23 cellular contexts compared by ENCODE assay signal in genomic region chr2:148998831-148999200, GRCh38. TPM values are rescaled to one million over a fixed set of nuclear protein-coding genes. Genes with fewer than 3 reads are reported as not detected.
DNase-seq lines count a peak whose midpoint lies in the region; ATAC-seq and TF ChIP-seq lines count a peak whose summit lies in the region.
"Had no signal": no experiment of that assay in that cellular context is flagged by ENCODE, and none has a peak within 500 bp of the region (broad histone marks: within the 10 kb centered on the region; RNA-seq: fewer than 3 reads in every experiment).

No MANE protein-coding gene starts in this region.

- TF ChIP-seq CTCF in brain (conservative IDR thresholded peaks at IDR 0.05) (no peak), transverse colon (IDR thresholded peaks at IDR 0.05) (no peak)

- H3K36me3 ChIP-seq in HUES6 (ENCODE audit: control insufficient read depth, insufficient read depth, low read length) (peaks cover 68% of the 10 kb centered on the region), iPS-15b (ENCODE audit: control insufficient read depth, insufficient read depth, low read length) (peaks cover 29% of the 10 kb centered on the region), transverse colon (no peaks in the 10 kb centered on the region)
- H3K36me3 ChIP-seq: BE2C had no signal

- WGBS in transverse colon (ENCODE audit: low coverage in 1 of 2), 2 donors = 85 to 92% methylated on average over 4 of the region's 4 CpGs

- H3K4me3 ChIP-seq in HUES6 (ENCODE audit: low read depth, low read length) (0 out of 2 replicates have a peak overlapping the region, but pooled peaks have one; percentile 25), iPS-15b (ENCODE audit: low read depth, low read length) (peak overlapping the region; percentile 12), transverse colon (no peak overlapping the region)
- H3K4me3 ChIP-seq: K562, PC-9 had no signal

- peaks cover 35% of the 10 kb centered on the region for H3K4me1 Mint-ChIP-seq in brain
- H3K4me1 Mint-ChIP-seq in stimulated activated naive B cell treated with anti-CD40 and anti-IgM and Interleukin-4, amounts not matched to agents 10 μg/mL and 1 μg/mL and 100 μg/mL, for 72 hours = no peaks in the 10 kb centered on the region

- H3K9ac ChIP-seq in HUES6 (ENCODE audit: low read length) = no peak overlapping the region
- H3K9ac ChIP-seq in iPS-15b (ENCODE audit: low read depth, low read length) = no peak overlapping the region
- H3K9ac ChIP-seq: GM23248 had no signal

- TF ChIP-seq POLR2A in transverse colon (IDR thresholded peaks at IDR 0.05) = no peak

- H3K9me3 Mint-ChIP-seq in brain = no peaks in the 10 kb centered on the region
- H3K9me3 Mint-ChIP-seq in stimulated activated naive B cell treated with anti-CD40 and anti-IgM and Interleukin-4, amounts not matched to agents 10 μg/mL and 1 μg/mL and 100 μg/mL, for 72 hours = no peaks in the 10 kb centered on the region

- in situ Hi-C loops in transverse colon (cut with MboI; ENCODE audit: low pct_ligation_motif_present in 1 of 4, low pct_unique_long_range_greater_than_20kb in 1 of 4, low sequenced_read_pairs in 3 of 4) = loop anchor here in 3 of 4 donors (25.0 kb wide), 3 partner anchors 362 to 1062 kb away; partner anchors contain the start of gene EPC2 (in 1 of the 3)

- H3K4me3 Mint-ChIP-seq in brain = peak overlapping the region in 1 of 5 experiments; percentile 44
- H3K4me3 Mint-ChIP-seq in stimulated activated naive B cell treated with anti-CD40 and anti-IgM and Interleukin-4, amounts not matched to agents 10 μg/mL and 1 μg/mL and 100 μg/mL, for 72 hours = no peak overlapping the region

- DNase-seq in transverse colon = no peak
- DNase-seq in NCI-H345 (lab: John Stamatoyannopoulos, UW) = no peak
- DNase-seq in stimulated activated naive B cell treated with anti-CD40 and anti-IgM and Interleukin-4, amounts not matched to agents 10 μg/mL and 1 μg/mL and 100 μg/mL, for 72 hours = no peak
- DNase-seq in NCI-H2029 treated with DMSO at 0.1 percent for 48 hours (lab: John Stamatoyannopoulos, UW) = no peak
- DNase-seq: BE2C, DMS79, GM23248, MM.1S, NCI-H1048, NCI-H1436, NCI-H1930, NCI-H2227 treated with DMSO at 0.1 percent for 48 hours, NCI-H510A treated with DMSO at 0.1 percent for 48 hours, PC-9, SHP77 treated with DMSO at 0.1 percent for 48 hours had no signal

- ATAC-seq in stimulated activated naive B cell treated with anti-CD40 and anti-IgM and Interleukin-4, amounts not matched to agents 10 μg/mL and 1 μg/mL and 100 μg/mL, for 72 hours (replicated peaks) = no peak
- ATAC-seq: HCT116, K562, SK-N-SH treated with all-trans-retinoic acid at 6 μM for 48 hours had no signal

- intact Hi-C loops in transverse colon (cut with DNase I; ENCODE audit: low total_unique reads) = no loop called here

- peaks cover 88% of the 10 kb centered on the region for H3K36me3 Mint-ChIP-seq in brain
- peaks cover 5 to 20% of the 10 kb centered on the region in 2 donors for H3K36me3 Mint-ChIP-seq in stimulated activated naive B cell treated with anti-CD40 and anti-IgM and Interleukin-4, amounts not matched to agents 10 μg/mL and 1 μg/mL and 100 μg/mL, for 72 hours

- no peak for TF ChIP-seq EP300 in transverse colon (IDR thresholded peaks at IDR 0.05; ENCODE audit: low read depth)

- no peaks in the 10 kb centered on the region for H3K27me3 ChIP-seq in HUES6 (ENCODE audit: control insufficient read depth, insufficient read depth, low read length)
- H3K27me3 ChIP-seq in iPS-15b (ENCODE audit: control insufficient read depth, insufficient read depth, low read length) = no peaks in the 10 kb centered on the region
- H3K27me3 ChIP-seq in transverse colon = no peaks in the 10 kb centered on the region
- H3K27me3 ChIP-seq: BE2C had no signal

- H3K27ac Mint-ChIP-seq in brain = peak overlapping the region in 4 of 5 experiments; percentile 67 to 91 (median 86)
- H3K27ac Mint-ChIP-seq in stimulated activated naive B cell treated with anti-CD40 and anti-IgM and Interleukin-4, amounts not matched to agents 10 μg/mL and 1 μg/mL and 100 μg/mL, for 72 hours = no peak overlapping the region

- H3K27ac ChIP-seq in HUES6 (ENCODE audit: low read depth, low read length) = no peak overlapping the region
- H3K27ac ChIP-seq in transverse colon = peak overlapping the region in 3 of 4 donors; percentile 42 to 65 (median 61)
- H3K27ac ChIP-seq: GM23248, PC-9, RWPE1 had no signal

- peaks cover 14% of the 10 kb centered on the region for H3K9me3 ChIP-seq in HUES6 (ENCODE audit: control insufficient read depth, insufficient read depth, low read depth, low read length)
- peaks cover 4% of the 10 kb centered on the region for H3K9me3 ChIP-seq in iPS-15b (ENCODE audit: control insufficient read depth, insufficient read depth, low read length)
- H3K9me3 ChIP-seq in transverse colon = no peaks in the 10 kb centered on the region
- H3K9me3 ChIP-seq: BE2C had no signal

- H3K27me3 Mint-ChIP-seq in brain = no peaks in the 10 kb centered on the region
- H3K27me3 Mint-ChIP-seq in stimulated activated naive B cell treated with anti-CD40 and anti-IgM and Interleukin-4, amounts not matched to agents 10 μg/mL and 1 μg/mL and 100 μg/mL, for 72 hours = peaks cover 3 to 14% of the 10 kb centered on the region in 2 donors

- H3K4me1 ChIP-seq in HUES6 (ENCODE audit: control insufficient read depth, insufficient read depth, low read length) (peaks cover 37% of the 10 kb centered on the region), iPS-15b (ENCODE audit: control insufficient read depth, insufficient read depth, low read length) (peaks cover 21% of the 10 kb centered on the region), transverse colon (peaks cover 0 to 15% (median 3%) of the 10 kb centered on the region in 4 donors)
- H3K4me1 ChIP-seq: BE2C had no signal

RNA-seq across cellular contexts. Expression of gene LYPD6B, which starts 39.7 kb away (rescaled TPM):
- 0.22 TPM for polyA plus RNA-seq in brain (ENCODE audit: insufficient read depth, low read depth, low replicate concordance)
- total RNA-seq in transverse colon = 1 to 10 TPM in 3 of 4 donors, not detected in 1; 1.1 to 3.1 (median 2.6) TPM
- total RNA-seq: A673, K562 had no signal
- polyA plus RNA-seq: K562 had no signal

Comparison
In these comparisons a context has a peak if more than half of its experiments do, and no peak if none do; other contexts are left out.
1. H3K4me3 ChIP-seq: peak in HUES6 (single experiment) and iPS-15b (single experiment); none in transverse colon (0 of 4).